ENCODE assay signal across 8 cellular contexts in genomic region chrX:29407357-29407756, GRCh38.
"Had no signal": no experiment of that assay in that cellular context is flagged by ENCODE, and none has a peak within 500 bp of the region (broad histone marks: within the 10 kb centered on the region; RNA-seq: fewer than 3 reads in every experiment).

No MANE protein-coding gene starts in this region.

- FAIRE-seq: G401.6, GM12878, GM12891, GM12892, GM18507, GM19239 had no signal

- H3K4me3 ChIP-seq: GM12878 had no signal

- ATAC-seq: GM12878 had no signal

- DNase-seq: GDM1, GF-D8 had no signal
